Comparison of ENCODE assay signal across 9 cellular contexts in the genomic region with DNA sequence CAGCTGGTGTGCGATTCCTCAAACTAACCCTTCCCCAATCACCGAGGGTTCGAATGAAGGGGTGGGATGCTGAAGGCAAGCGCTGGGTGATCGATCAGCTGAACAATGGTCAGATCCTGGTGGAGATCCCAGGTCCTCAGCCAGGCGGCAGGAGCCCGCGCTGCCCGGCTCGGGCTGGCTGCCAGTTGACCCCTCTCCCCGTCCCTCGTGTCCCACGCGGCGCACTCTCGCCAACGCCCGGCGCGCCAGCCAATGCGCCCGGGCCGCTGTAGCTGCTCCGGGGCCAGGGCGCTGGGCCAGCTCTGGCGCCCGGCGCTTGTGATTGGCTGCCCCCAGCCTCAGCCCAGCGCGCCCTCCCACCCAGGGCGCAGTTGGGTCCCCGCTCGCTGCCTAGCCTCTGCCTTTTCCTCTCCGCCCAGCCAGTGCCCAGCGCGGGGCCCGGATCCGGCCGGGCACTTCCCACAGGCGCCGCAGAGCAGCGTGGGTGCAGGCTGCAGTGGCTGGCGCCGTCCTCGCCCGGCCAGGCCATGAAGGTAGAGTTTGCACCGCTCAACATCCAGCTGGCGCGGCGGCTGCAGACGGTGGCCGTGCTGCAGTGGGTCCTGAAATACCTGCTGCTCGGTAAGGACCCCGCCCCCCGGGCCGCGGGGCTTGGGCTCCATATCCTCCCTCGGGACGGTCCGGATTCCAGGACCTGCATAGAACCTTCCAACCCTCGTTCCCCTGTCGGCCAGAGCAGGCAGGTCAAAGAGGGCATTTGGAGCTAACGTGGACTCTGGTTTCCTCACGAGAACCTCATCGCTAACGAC. TPM values are rescaled to one million over a fixed set of nuclear protein-coding genes. Genes with fewer than 3 reads are reported as not detected.
DNase-seq lines count a peak whose midpoint lies in the region; ATAC-seq and TF ChIP-seq lines count a peak whose summit lies in the region.
"Had no signal": no experiment of that assay in that cellular context is flagged by ENCODE, and none has a peak within 500 bp of the region (broad histone marks: within the 10 kb centered on the region; RNA-seq: fewer than 3 reads in every experiment).

A gene with protein sequence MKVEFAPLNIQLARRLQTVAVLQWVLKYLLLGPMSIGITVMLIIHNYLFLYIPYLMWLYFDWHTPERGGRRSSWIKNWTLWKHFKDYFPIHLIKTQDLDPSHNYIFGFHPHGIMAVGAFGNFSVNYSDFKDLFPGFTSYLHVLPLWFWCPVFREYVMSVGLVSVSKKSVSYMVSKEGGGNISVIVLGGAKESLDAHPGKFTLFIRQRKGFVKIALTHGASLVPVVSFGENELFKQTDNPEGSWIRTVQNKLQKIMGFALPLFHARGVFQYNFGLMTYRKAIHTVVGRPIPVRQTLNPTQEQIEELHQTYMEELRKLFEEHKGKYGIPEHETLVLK (plus strand): TSS at position 400 of the 809 bp plus-strand sequence. CDS start 128 bp downstream, at position 528.

- H3K4me3 ChIP-seq in lower leg skin (ENCODE audit: low read depth, poor library complexity, severe bottlenecking) (peak within 1 kb of the TSS; percentile 10), SJCRH30 (no peak within 1 kb of the TSS)
- H3K4me3 ChIP-seq: SJSA1 had no signal

- no peaks in the 10 kb centered on the region for H3K9me3 Mint-ChIP-seq in dendritic cell treated with granulocyte-macrophage colony-stimulating factor and Interleukin-4, amounts not matched to agents 40 ng/mL and 50 ng/mL, for 4 days
- H3K9me3 Mint-ChIP-seq in stimulated activated naive CD8-positive, alpha-beta T cell treated with anti-CD3 and anti-CD28 coated beads, Interleukin-15, amount 100 ng/mL, for 72 hours, result no peaks in the 10 kb centered on the region

- peak; percentile 79 for DNase-seq in DMS 273 (lab: John Stamatoyannopoulos, UW; ENCODE audit: unreplicated experiment)
- no peak for DNase-seq in DMS 273 treated with DMSO at 0.1 percent for 48 hours (lab: John Stamatoyannopoulos, UW)
- DNase-seq in NCI-H2171 (lab: John Stamatoyannopoulos, UW), result peak; percentile 32
- DNase-seq in lower leg skin (ENCODE audit: low spot score in 2 of 2), result no peak
- no peak for DNase-seq in stimulated activated naive CD8-positive, alpha-beta T cell treated with anti-CD3 and anti-CD28 coated beads, Interleukin-15, amount 100 ng/mL, for 72 hours
- DNase-seq in SJCRH30, result no peak

- H3K4me3 Mint-ChIP-seq in dendritic cell treated with granulocyte-macrophage colony-stimulating factor and Interleukin-4, amounts not matched to agents 40 ng/mL and 50 ng/mL, for 4 days, result peak within 1 kb of the TSS; percentile 83
- H3K4me3 Mint-ChIP-seq in stimulated activated naive CD8-positive, alpha-beta T cell treated with anti-CD3 and anti-CD28 coated beads, Interleukin-15, amount 100 ng/mL, for 72 hours, result peak within 1 kb of the TSS; percentile 76 to 83

- no peak within 1 kb of the TSS for H3K27ac ChIP-seq in SJCRH30
- H3K27ac ChIP-seq: SJSA1 had no signal

- H3K9me3 ChIP-seq in SJCRH30 (replicated peaks), result no peaks in the 10 kb centered on the region

- H3K4me1 Mint-ChIP-seq in dendritic cell treated with granulocyte-macrophage colony-stimulating factor and Interleukin-4, amounts not matched to agents 40 ng/mL and 50 ng/mL, for 4 days (ENCODE audit: low read depth), result peaks cover 55% of the 10 kb centered on the region
- H3K4me1 Mint-ChIP-seq in stimulated activated naive CD8-positive, alpha-beta T cell treated with anti-CD3 and anti-CD28 coated beads, Interleukin-15, amount 100 ng/mL, for 72 hours, result peaks cover 13% of the 10 kb centered on the region

- H3K4me1 ChIP-seq in SJCRH30, result no peaks in the 10 kb centered on the region

- H3K27me3 Mint-ChIP-seq in dendritic cell treated with granulocyte-macrophage colony-stimulating factor and Interleukin-4, amounts not matched to agents 40 ng/mL and 50 ng/mL, for 4 days, result peaks cover 13% of the 10 kb centered on the region
- H3K27me3 Mint-ChIP-seq in stimulated activated naive CD8-positive, alpha-beta T cell treated with anti-CD3 and anti-CD28 coated beads, Interleukin-15, amount 100 ng/mL, for 72 hours, result peaks cover 72% of the 10 kb centered on the region

- no peaks in the 10 kb centered on the region for H3K36me3 ChIP-seq in SJCRH30
- H3K36me3 ChIP-seq: SJSA1 had no signal

- H3K27ac Mint-ChIP-seq in dendritic cell treated with granulocyte-macrophage colony-stimulating factor and Interleukin-4, amounts not matched to agents 40 ng/mL and 50 ng/mL, for 4 days, result peak within 1 kb of the TSS; percentile 67
- H3K27ac Mint-ChIP-seq in stimulated activated naive CD8-positive, alpha-beta T cell treated with anti-CD3 and anti-CD28 coated beads, Interleukin-15, amount 100 ng/mL, for 72 hours, result no peak within 1 kb of the TSS

- no peaks in the 10 kb centered on the region for H3K27me3 ChIP-seq in SJCRH30

- 4 to 6% methylated on average over 42 to 60 of the region's 66 CpGs for WGBS in lower leg skin, 2 donors

- ATAC-seq in stimulated activated naive CD8-positive, alpha-beta T cell treated with anti-CD3 and anti-CD28 coated beads, Interleukin-15, amount 100 ng/mL, for 72 hours, result peak; percentile 67
- ATAC-seq in GM21526 (IDR thresholded peaks at IDR 0.05; ENCODE audit: low FRiP score, unreplicated experiment), result no peak

- no peak for TF ChIP-seq CTCF in lower leg skin (IDR thresholded peaks at IDR 0.05)

- intact Hi-C loops in dendritic cell treated with granulocyte-macrophage colony-stimulating factor and Interleukin-4, amounts not matched to agents 40 ng/mL and 50 ng/mL, for 4 days (cut with micrococcal nuclease), result no loop called here
- intact Hi-C loops in lower leg skin (cut with DNase I; ENCODE audit: low total_unique reads), result no loop called here

- no peak for TF ChIP-seq POLR2A in lower leg skin (IDR thresholded peaks at IDR 0.05)

- H3K36me3 Mint-ChIP-seq in dendritic cell treated with granulocyte-macrophage colony-stimulating factor and Interleukin-4, amounts not matched to agents 40 ng/mL and 50 ng/mL, for 4 days (ENCODE audit: low read depth), result no peaks in the 10 kb centered on the region

RNA-seq across cellular contexts. Expression of the gene that starts here (rescaled TPM):
- not detected for total RNA-seq in lower leg skin
- not detected in 2 replicates for total RNA-seq in SJCRH30 (2014; rRNA removed; shearing (Covaris generic))
- total RNA-seq: SJSA1 had no signal

Comparison
In these comparisons a context has a peak if more than half of its experiments do, and no peak if none do; other contexts are left out.
1. DNase-seq: peak in DMS 273 (single experiment) and NCI-H2171 (single experiment); none in DMS 273 treated with DMSO at 0.1 percent for 48 hours (single experiment), lower leg skin (0 of 2), stimulated activated naive CD8-positive, alpha-beta T cell treated with anti-CD3 and anti-CD28 coated beads, Interleukin-15, amount 100 ng/mL, for 72 hours (0 of 2) and SJCRH30 (0 of 2).